1 cellular context compared by ENCODE assay signal in the genomic region with DNA sequence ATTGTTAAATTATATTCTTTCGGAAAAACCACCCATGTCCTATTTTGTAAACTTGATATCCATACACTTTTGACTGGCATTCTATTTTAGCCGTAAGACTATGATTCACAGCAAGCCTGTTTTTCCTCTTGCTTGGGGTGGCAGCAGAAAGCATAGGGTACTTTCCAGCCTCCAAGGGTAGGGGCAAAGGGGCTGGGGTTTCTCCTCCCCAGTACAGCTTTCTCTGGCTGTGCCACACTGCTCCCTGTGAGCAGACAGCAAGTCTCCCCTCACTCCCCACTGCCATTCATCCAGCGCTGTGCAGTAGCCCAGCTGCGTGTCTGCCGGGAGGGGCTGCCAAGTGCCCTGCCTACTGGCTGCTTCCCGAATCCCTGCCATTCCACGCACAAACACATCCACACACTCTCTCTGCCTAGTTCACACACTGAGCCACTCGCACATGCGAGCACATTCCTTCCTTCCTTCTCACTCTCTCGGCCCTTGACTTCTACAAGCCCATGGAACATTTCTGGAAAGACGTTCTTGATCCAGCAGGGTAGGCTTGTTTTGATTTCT.
TF ChIP-seq lines count a peak whose summit lies in the region.

No MANE protein-coding gene starts in this region.

TF ChIP-seq in H1, 55 proteins besides CTCF, POLR2A, EP300 and RAD21:
- TF ChIP-seq CBX5 (IDR thresholded peaks at IDR 0.05; ENCODE audit: low read depth, low read length) (no peak), TCF12 (IDR thresholded peaks at IDR 0.05; ENCODE audit: low read depth, low read length) (no peak), GABPA (IDR thresholded peaks at IDR 0.05; ENCODE audit: borderline replicate concordance, insufficient read depth, low read length) (no peak), EZH2 (IDR thresholded peaks at IDR 0.05; ENCODE audit: low read depth, low read length, severe bottlenecking) (no peak), GTF2F1 (IDR thresholded peaks at IDR 0.05; ENCODE audit: borderline replicate concordance, low read depth, low read length) (no peak), ZNF274 (IDR thresholded peaks at IDR 0.05; ENCODE audit: borderline replicate concordance, extremely low read depth, low read length) (no peak), PHF8 (conservative IDR thresholded peaks at IDR 0.05; ENCODE audit: low read depth, low read length) (no peak), FOSL1 (IDR thresholded peaks at IDR 0.05; ENCODE audit: insufficient read depth, low read depth, low read length) (no peak), SAP30 (IDR thresholded peaks at IDR 0.05; ENCODE audit: insufficient read depth, insufficient replicate concordance, low read length) (no peak), MAFK (IDR thresholded peaks at IDR 0.05; ENCODE audit: low read depth, low read length) (no peak), KDM4A (IDR thresholded peaks at IDR 0.05; ENCODE audit: low read depth, low read length, severe bottlenecking) (no peak), ASH2L (IDR thresholded peaks at IDR 0.05; ENCODE audit: low read length) (no peak), CHD1 (IDR thresholded peaks at IDR 0.05; ENCODE audit: low read depth, low read length) (no peak), BACH1 (IDR thresholded peaks at IDR 0.05; ENCODE audit: low read length) (no peak), RNF2 (IDR thresholded peaks at IDR 0.05; ENCODE audit: borderline replicate concordance, low read depth, low read length, missing control alignments, poor library complexity, severe bottlenecking) (no peak)
